In genomic region chr1:207836616-207837352, GRCh38 we compare ENCODE assay signal across 20 cellular contexts.
DNase-seq lines count a peak whose midpoint lies in the region; ATAC-seq, FAIRE-seq and TF ChIP-seq lines count a peak whose summit lies in the region.
"Had no signal": no experiment of that assay in that cellular context is flagged by ENCODE, and none has a peak within 500 bp of the region (broad histone marks: within the 10 kb centered on the region; RNA-seq: fewer than 3 reads in every experiment).

No MANE protein-coding gene starts in this region.

- TF ChIP-seq RAD21 in HepG2 (CRISPR knock-in tag; IDR thresholded peaks at IDR 0.05): no peak

- H3K9ac ChIP-seq in muscle layer of colon (ENCODE audit: low read length) (no peak overlapping the region), HepG2 (ENCODE audit: insufficient read depth, low read depth, low read length) (no peak overlapping the region)

- no peak overlapping the region for H3K4me3 ChIP-seq in muscle layer of colon (ENCODE audit: low read depth in 1 of 2, low read length in 2 of 2)
- no peak overlapping the region for H3K4me3 ChIP-seq in thoracic aorta
- H3K4me3 ChIP-seq in HepG2 (replicated peaks in 1 of 3; ENCODE audit: insufficient read depth in 1 of 3, low read depth in 2 of 3, low read length in 3 of 3): no peak overlapping the region

- DNase-seq in activated CD8-positive, alpha-beta memory T cell treated with anti-CD3 and anti-CD28 coated beads for 24 hours: peak; percentile 46
- DNase-seq in activated CD8-positive, alpha-beta memory T cell treated with anti-CD3 and anti-CD28 coated beads, Interleukin-2, amount 10 ng/mL, durations not matched to agents 7 days and 5 days: no peak
- DNase-seq in caudate nucleus (lab: John Stamatoyannopoulos, UW) (no peak), thoracic aorta (ENCODE audit: low spot score) (no peak), NCI-H2227 (lab: John Stamatoyannopoulos, UW; ENCODE audit: unreplicated experiment) (no peak), HepG2 (ENCODE audit: low spot score) (no peak)
- DNase-seq: Calu3; KG1; NCI-H1436; NCI-H510A; PC-3; retina; stimulated activated CD4-positive, alpha-beta T cell treated with anti-CD3 and anti-CD28 coated beads, Interleukin-4, amount 100 ng/mL, for 4 hours; stimulated activated naive CD4-positive, alpha-beta T cell had no signal

- no peaks in the 10 kb centered on the region for H3K9me3 ChIP-seq in muscle layer of colon (ENCODE audit: low read length)
- H3K9me3 ChIP-seq in thoracic aorta: no peaks in the 10 kb centered on the region
- H3K9me3 ChIP-seq in HepG2 (ENCODE audit: low read length): no peaks in the 10 kb centered on the region

- H3K4me1 ChIP-seq in muscle layer of colon (ENCODE audit: insufficient read depth, low read length): peaks cover 71% of the 10 kb centered on the region
- H3K4me1 ChIP-seq in thoracic aorta (ENCODE audit: control insufficient read depth in 1 of 2, low read depth in 2 of 2): peaks cover 29 to 61% of the 10 kb centered on the region in 2 donors
- peaks cover 8% of the 10 kb centered on the region; the same call in 1 of the 2 replicates for H3K4me1 ChIP-seq in HepG2 (ENCODE audit: insufficient read depth, low read length)

- POLR2A ChIA-PET in HepG2 (lab: Yijun Ruan, JAX): no interaction called here

- H3K4me2 ChIP-seq in HepG2 (ENCODE audit: low read depth, low read length): no peak overlapping the region

- WGBS in HepG2 (ENCODE audit: low lambda C conversion rate): 83% methylated on average over 14 of the region's 15 CpGs

- no peaks in the 10 kb centered on the region for H3K79me2 ChIP-seq in HepG2 (ENCODE audit: insufficient read depth, low read length)

- TF ChIP-seq POLR2A in HepG2 (IDR thresholded peaks at IDR 0.05; ENCODE audit: insufficient read depth in 1 of 2, low read depth in 2 of 2, low read length in 2 of 2): no peak

- ATAC-seq in activated CD8-positive, alpha-beta memory T cell treated with anti-CD3 and anti-CD28 coated beads, Interleukin-2, amount 10 ng/mL, durations not matched to agents 7 days and 5 days: no peak
- ATAC-seq in thoracic aorta (ENCODE audit: insufficient number of reproducible peaks, low FRiP score, low read depth) (no peak), HG02970 (IDR thresholded peaks at IDR 0.05; ENCODE audit: low FRiP score, unreplicated experiment) (no peak), HepG2 (no peak)
- ATAC-seq: PC-3, SK-N-SH treated with all-trans-retinoic acid at 6 μM for 48 hours had no signal

- intact Hi-C loops in HepG2 (cut with micrococcal nuclease; ENCODE audit: unreplicated experiment): no loop called here

- TF ChIP-seq EP300 in HepG2 (IDR thresholded peaks at IDR 0.05; ENCODE audit: low read depth in 2 of 2, low read length in 2 of 2) (no peak), HepG2 (CRISPR knock-in tag; IDR thresholded peaks at IDR 0.05; ENCODE audit: borderline replicate concordance) (no peak)

- peak overlapping the region; percentile 84 for H3K27ac ChIP-seq in caudate nucleus (ENCODE audit: low read depth, low read length)
- peak overlapping the region; percentile 40 for H3K27ac ChIP-seq in muscle layer of colon (ENCODE audit: low read depth, low read length)
- H3K27ac ChIP-seq in thoracic aorta: peak overlapping the region; percentile 9 to 48
- H3K27ac ChIP-seq in HepG2 (ENCODE audit: extremely low read length, insufficient read depth, low read length): no peak overlapping the region

- in situ Hi-C loops in HepG2 (cut with HindIII; ENCODE audit: extremely low pct_ligation_motif_present, low pct_unique_long_range_greater_than_20kb): no loop called here

- H3K27me3 Mint-ChIP-seq in activated CD8-positive, alpha-beta memory T cell treated with anti-CD3 and anti-CD28 coated beads, Interleukin-2, amount 10 ng/mL, durations not matched to agents 7 days and 5 days: no peaks in the 10 kb centered on the region
- H3K27me3 Mint-ChIP-seq: brain had no signal

- H3K36me3 ChIP-seq in muscle layer of colon (ENCODE audit: insufficient read depth, low read length) (no peaks in the 10 kb centered on the region), thoracic aorta (no peaks in the 10 kb centered on the region), HepG2 (replicated peaks in 1 of 2; ENCODE audit: control insufficient read depth in 1 of 2, insufficient read depth in 2 of 2, low read length in 2 of 2) (no peaks in the 10 kb centered on the region)

- H4K20me1 ChIP-seq in HepG2 (ENCODE audit: insufficient read depth, low read length): no peaks in the 10 kb centered on the region

- no peak overlapping the region for H2AFZ ChIP-seq in HepG2 (ENCODE audit: low read length)

- BruUV-seq in HepG2 (replicated peaks; lab: Mats Ljungman, UMichigan): no TSS peak

- peaks cover 60% of the 10 kb centered on the region for H3K4me1 Mint-ChIP-seq in activated CD8-positive, alpha-beta memory T cell treated with anti-CD3 and anti-CD28 coated beads, Interleukin-2, amount 10 ng/mL, durations not matched to agents 7 days and 5 days

- FAIRE-seq in HepG2 (lab: Jason Lieb, UNC): no peak
- FAIRE-seq: endometrium, islet of Langerhans had no signal

- TF ChIP-seq CTCF in thoracic aorta (IDR thresholded peaks at IDR 0.05) (no peak), HepG2 (CRISPR knock-in tag; IDR thresholded peaks at IDR 0.05) (no peak)

- H3K27me3 ChIP-seq in muscle layer of colon (ENCODE audit: control insufficient read depth in 1 of 2, insufficient read depth in 2 of 2, low read length in 2 of 2): no peaks in the 10 kb centered on the region
- no peaks in the 10 kb centered on the region for H3K27me3 ChIP-seq in thoracic aorta (replicated peaks; ENCODE audit: insufficient read depth)
- no peaks in the 10 kb centered on the region for H3K27me3 ChIP-seq in HepG2 (ENCODE audit: control insufficient read depth in 1 of 2, insufficient read depth in 2 of 2, low read length in 2 of 2)

- CTCF ChIA-PET in activated CD8-positive, alpha-beta memory T cell treated with anti-CD3 and anti-CD28 coated beads, Interleukin-2, amount 10 ng/mL, durations not matched to agents 7 days and 5 days (lab: Charles Lee): interaction anchor here (15.9 kb wide), 1 partner anchor 32 kb away, joined by 414 read pairs; no protein-coding TSS in a partner anchor
- CTCF ChIA-PET in HepG2 (lab: Yijun Ruan, JAX; ENCODE audit: low intra/inter-chr PET ratio, low total read pairs): no interaction called here

- H3K4me3 Mint-ChIP-seq in activated CD8-positive, alpha-beta memory T cell treated with anti-CD3 and anti-CD28 coated beads, Interleukin-2, amount 10 ng/mL, durations not matched to agents 7 days and 5 days: no peak overlapping the region
- H3K4me3 Mint-ChIP-seq: brain had no signal

- H3K27ac Mint-ChIP-seq in activated CD8-positive, alpha-beta memory T cell treated with anti-CD3 and anti-CD28 coated beads, Interleukin-2, amount 10 ng/mL, durations not matched to agents 7 days and 5 days: no peak overlapping the region
- H3K27ac Mint-ChIP-seq: brain had no signal

- H3K36me3 Mint-ChIP-seq in activated CD8-positive, alpha-beta memory T cell treated with anti-CD3 and anti-CD28 coated beads, Interleukin-2, amount 10 ng/mL, durations not matched to agents 7 days and 5 days: peaks cover 18% of the 10 kb centered on the region

- no peaks in the 10 kb centered on the region for H3K9me3 Mint-ChIP-seq in activated CD8-positive, alpha-beta memory T cell treated with anti-CD3 and anti-CD28 coated beads, Interleukin-2, amount 10 ng/mL, durations not matched to agents 7 days and 5 days (ENCODE audit: low read depth)

TF ChIP-seq in HepG2, 621 proteins besides CTCF, POLR2A, EP300 and RAD21 (continues in another document):
- no peak for TF ChIP-seq ZNF660 (CRISPR knock-in tag; IDR thresholded peaks at IDR 0.05; ENCODE audit: borderline replicate concordance, low read depth)
- TF ChIP-seq CSRNP2 (CRISPR knock-in tag; conservative IDR thresholded peaks at IDR 0.05; ENCODE audit: low read depth): no peak
- TF ChIP-seq ZFY (CRISPR knock-in tag; IDR thresholded peaks at IDR 0.05): no peak
- TF ChIP-seq ZNF432 (CRISPR knock-in tag; IDR thresholded peaks at IDR 0.05; ENCODE audit: borderline replicate concordance): no peak
- no peak for TF ChIP-seq RNF2 (conservative IDR thresholded peaks at IDR 0.05; ENCODE audit: low read depth)
- TF ChIP-seq TSC22D2 (CRISPR knock-in tag; IDR thresholded peaks at IDR 0.05; ENCODE audit: borderline replicate concordance): no peak
